In genomic region chr20:50029697-50030428, GRCh38 we compare ENCODE assay signal across 1 cellular context.
TF ChIP-seq lines count a peak whose summit lies in the region.

No MANE protein-coding gene starts in this region.

TF ChIP-seq in K562, 482 proteins besides CTCF, POLR2A, EP300 and RAD21 (continued from another document and continues in another):
- TF ChIP-seq ZMIZ1 (IDR thresholded peaks at IDR 0.05; ENCODE audit: low read depth in 2 of 2, low read length in 2 of 2): no peak
- peak; percentile 16 for TF ChIP-seq PRDM10 (IDR thresholded peaks at IDR 0.05; ENCODE audit: partially characterized antibody)
- TF ChIP-seq ZNF212 (CRISPR knock-in tag; IDR thresholded peaks at IDR 0.05): no peak
- TF ChIP-seq ZNF165 (CRISPR knock-in tag; IDR thresholded peaks at IDR 0.05; ENCODE audit: borderline replicate concordance): no peak
- no peak for TF ChIP-seq CCNT2 (IDR thresholded peaks at IDR 0.05; ENCODE audit: borderline replicate concordance, extremely low read depth, insufficient read length, low read depth, low read length)
- TF ChIP-seq ZNF280A (IDR thresholded peaks at IDR 0.05; ENCODE audit: low read depth, partially characterized antibody): no peak
- peak in 1 of 2 experiments; percentile 37; a peak in 1 of 4 replicates for TF ChIP-seq TBL1XR1 (IDR thresholded peaks at IDR 0.05; ENCODE audit: low read length in 2 of 2)
- no peak for TF ChIP-seq MCM5 (IDR thresholded peaks at IDR 0.05; ENCODE audit: low read depth)
- TF ChIP-seq ETS2 (tag; IDR thresholded peaks at IDR 0.05; ENCODE audit: borderline replicate concordance, poor library complexity, severe bottlenecking): no peak
- TF ChIP-seq ZNF184 (CRISPR knock-in tag; IDR thresholded peaks at IDR 0.05): no peak
- no peak for TF ChIP-seq NCOA4 (IDR thresholded peaks at IDR 0.05; ENCODE audit: partially characterized antibody)
- TF ChIP-seq MYC (IDR thresholded peaks at IDR 0.05; ENCODE audit: low read depth, low read length): no peak
- no peak for TF ChIP-seq MYC (CRISPR knock-in tag; IDR thresholded peaks at IDR 0.05; ENCODE audit: borderline replicate concordance, low read depth)
- no peak for TF ChIP-seq RERE (CRISPR knock-in tag; IDR thresholded peaks at IDR 0.05; ENCODE audit: borderline replicate concordance)
- TF ChIP-seq ZBTB17 (CRISPR knock-in tag; IDR thresholded peaks at IDR 0.05): no peak
- TF ChIP-seq E2F6 (IDR thresholded peaks at IDR 0.05; ENCODE audit: borderline replicate concordance in 1 of 2, extremely low read depth in 1 of 2, insufficient read depth in 1 of 2, insufficient read length in 1 of 2, low read depth in 1 of 2, low read length in 1 of 2, poor library complexity in 1 of 2, severe bottlenecking in 1 of 2): peak in 1 of 2 experiments; percentile 16
- TF ChIP-seq PHB2 (IDR thresholded peaks at IDR 0.05; ENCODE audit: low read depth): no peak
- no peak for TF ChIP-seq ARID3B (CRISPR knock-in tag; IDR thresholded peaks at IDR 0.05; ENCODE audit: borderline replicate concordance)
- TF ChIP-seq NFATC3 (IDR thresholded peaks at IDR 0.05): no peak
- TF ChIP-seq CLOCK (CRISPR knock-in tag; IDR thresholded peaks at IDR 0.05; ENCODE audit: borderline replicate concordance): no peak
- TF ChIP-seq RBFOX2 (IDR thresholded peaks at IDR 0.05; ENCODE audit: low read depth, low read length): peak; percentile 49
- no peak for TF ChIP-seq ATF4 (CRISPR knock-in tag; IDR thresholded peaks at IDR 0.05)
- no peak for TF ChIP-seq ZNF232 (CRISPR knock-in tag; IDR thresholded peaks at IDR 0.05)
- no peak for TF ChIP-seq RBM14 (IDR thresholded peaks at IDR 0.05; ENCODE audit: borderline replicate concordance, insufficient read depth, low read depth, low read length)
- TF ChIP-seq ZNF384 (IDR thresholded peaks at IDR 0.05; ENCODE audit: low read depth, low read length): no peak
- TF ChIP-seq HNRNPH1 (optimal IDR thresholded peaks at IDR 0.05; ENCODE audit: low read depth, low read length): no peak
- no peak for TF ChIP-seq TEAD4 (IDR thresholded peaks at IDR 0.05; ENCODE audit: low read length)
- TF ChIP-seq TEAD4 (CRISPR knock-in tag; IDR thresholded peaks at IDR 0.05; ENCODE audit: borderline replicate concordance): no peak
- TF ChIP-seq PURB (CRISPR knock-in tag; IDR thresholded peaks at IDR 0.05; ENCODE audit: low read depth): no peak
- TF ChIP-seq HBP1 (CRISPR knock-in tag; IDR thresholded peaks at IDR 0.05): no peak
- TF ChIP-seq RBM15 (IDR thresholded peaks at IDR 0.05; ENCODE audit: insufficient read depth, low read length): no peak
- TF ChIP-seq BRD9 (IDR thresholded peaks at IDR 0.05; ENCODE audit: low read depth, partially characterized antibody): no peak
- no peak for TF ChIP-seq FOXP1 (CRISPR knock-in tag; IDR thresholded peaks at IDR 0.05)
